Comparison of ENCODE assay signal across 7 cellular contexts in genomic region chr20:30579069-30579468, GRCh38.
A peak's percentile ranks its signal among the peaks of the same experiment; 100 is the strongest.
DNase-seq lines count a peak whose midpoint lies in the region; ATAC-seq, FAIRE-seq and TF ChIP-seq lines count a peak whose summit lies in the region.
"Not testable (repeated sequence)": the region's sequence is repeated elsewhere in the genome, so short reads cannot be mapped to it uniquely, and the experiment has no call there.

No MANE protein-coding gene starts in this region.

- H3K4me2 ChIP-seq in SK-N-SH: peak overlapping the region; percentile 61
- H3K4me2 ChIP-seq in HepG2 (ENCODE audit: low read depth, low read length): peak overlapping the region; percentile 78

- H2AFZ ChIP-seq in SK-N-SH (ENCODE audit: low read depth): peak overlapping the region; percentile 99
- H2AFZ ChIP-seq in HepG2 (ENCODE audit: low read length): not testable (repeated sequence)

- H3K27me3 ChIP-seq in SK-N-SH (ENCODE audit: insufficient read depth); HepG2 (ENCODE audit: control insufficient read depth in 1 of 2, insufficient read depth in 2 of 2, low read length in 2 of 2); sigmoid colon: not testable (repeated sequence)

- H3K9me3 Mint-ChIP-seq in glutamatergic neuron (ENCODE audit: unreplicated experiment): not testable (repeated sequence)

- H3K4me3 ChIP-seq in SK-N-SH (ENCODE audit: low read depth in 2 of 2, low read length in 1 of 2) (peak overlapping the region; percentile 54 to 77), HepG2 (replicated peaks in 1 of 3; ENCODE audit: insufficient read depth in 1 of 3, low read depth in 2 of 3, low read length in 3 of 3) (peak overlapping the region; percentile 47 to 72 (median 48); a peak in 4 of 6 replicates), sigmoid colon (peak overlapping the region in 3 of 4 donors; percentile 43 to 53 (median 49))
- H3K4me3 ChIP-seq in choroid plexus epithelial cell (ENCODE audit: low read depth, low read length): not testable (repeated sequence)

- H3K36me3 Mint-ChIP-seq in glutamatergic neuron (ENCODE audit: unreplicated experiment): not testable (repeated sequence)

- peak overlapping the region; percentile 89 for H3K27ac Mint-ChIP-seq in glutamatergic neuron (ENCODE audit: unreplicated experiment)

- not testable (repeated sequence) for TF ChIP-seq CTCF in SK-N-SH (IDR thresholded peaks at IDR 0.05); choroid plexus epithelial cell (conservative IDR thresholded peaks at IDR 0.05; ENCODE audit: low read depth, low read length); glutamatergic neuron (IDR thresholded peaks at IDR 0.05; ENCODE audit: partially characterized antibody, unreplicated experiment); HepG2 (CRISPR knock-in tag; IDR thresholded peaks at IDR 0.05); sigmoid colon (IDR thresholded peaks at IDR 0.05)

- H3K9me3 ChIP-seq in ES-I3 (ENCODE audit: control insufficient read depth, insufficient read depth, low read length); SK-N-SH; HepG2 (ENCODE audit: low read length); sigmoid colon: not testable (repeated sequence)

- not testable (repeated sequence) for ATAC-seq in HepG2

- not testable (repeated sequence) for TF ChIP-seq EP300 in SK-N-SH (IDR thresholded peaks at IDR 0.05; ENCODE audit: borderline replicate concordance in 1 of 2, low read depth in 1 of 2, low read length in 1 of 2); HepG2 (IDR thresholded peaks at IDR 0.05; ENCODE audit: low read depth in 2 of 2, low read length in 2 of 2); HepG2 (CRISPR knock-in tag; IDR thresholded peaks at IDR 0.05; ENCODE audit: borderline replicate concordance); sigmoid colon (IDR thresholded peaks at IDR 0.05)

- H3F3A ChIP-seq in SK-N-SH (replicated peaks; ENCODE audit: insufficient read depth): not testable (repeated sequence)

- H3K4me3 Mint-ChIP-seq in glutamatergic neuron (ENCODE audit: unreplicated experiment): peak overlapping the region; percentile 96

- peak overlapping the region; percentile 58 to 63 for H3K27ac ChIP-seq in SK-N-SH (ENCODE audit: low read depth in 2 of 2, low read length in 1 of 2)
- H3K27ac ChIP-seq in HepG2 (ENCODE audit: extremely low read length, insufficient read depth, low read length): not testable (repeated sequence)
- peak overlapping the region in 3 of 4 donors; percentile 76 to 85 (median 76) for H3K27ac ChIP-seq in sigmoid colon

- DNase-seq in NCI-H460 (ENCODE audit: extremely low read depth, low read depth) (peak; percentile 42), choroid plexus epithelial cell (ENCODE audit: low read depth) (peak; percentile 10)
- not testable (repeated sequence) for DNase-seq in SK-N-SH; glutamatergic neuron; HepG2 (ENCODE audit: low spot score); sigmoid colon

- POLR2A ChIA-PET in SK-N-SH (lab: Yijun Ruan, JAX); HepG2 (lab: Yijun Ruan, JAX): not testable (repeated sequence)

- H3K4me1 Mint-ChIP-seq in glutamatergic neuron (ENCODE audit: low read depth, unreplicated experiment): not testable (repeated sequence)

- intact Hi-C loops in HepG2 (cut with micrococcal nuclease; ENCODE audit: unreplicated experiment); sigmoid colon (cut with DNase I): not testable (repeated sequence)

- not testable (repeated sequence) for TF ChIP-seq POLR2A in HepG2 (IDR thresholded peaks at IDR 0.05; ENCODE audit: insufficient read depth in 1 of 2, low read depth in 2 of 2, low read length in 2 of 2); sigmoid colon (IDR thresholded peaks at IDR 0.05)

- not testable (repeated sequence) for H3K9me2 ChIP-seq in SK-N-SH

- BruUV-seq in HepG2 (replicated peaks; lab: Mats Ljungman, UMichigan): not testable (repeated sequence)

- CTCF ChIA-PET in SK-N-SH (lab: Yijun Ruan, JAX); HepG2 (lab: Yijun Ruan, JAX; ENCODE audit: low intra/inter-chr PET ratio, low total read pairs): not testable (repeated sequence)

- 5% methylated on average over 6 of the region's 6 CpGs for WGBS in SK-N-SH (ENCODE audit: low lambda C conversion rate)
- 30% methylated on average over 6 of the region's 6 CpGs for WGBS in HepG2 (ENCODE audit: low lambda C conversion rate)
- 20 to 45% methylated on average over 4 to 5 of the region's 6 CpGs for WGBS in sigmoid colon, 2 donors

- FAIRE-seq in HepG2 (lab: Jason Lieb, UNC): not testable (repeated sequence)

- H3K4me1 ChIP-seq in ES-I3 (ENCODE audit: insufficient read depth, low read length); SK-N-SH (ENCODE audit: control insufficient read depth in 1 of 2, insufficient read depth in 2 of 2, low read depth in 1 of 2, low read length in 1 of 2); HepG2 (ENCODE audit: insufficient read depth, low read length): not testable (repeated sequence)
- peaks cover 0 to 14% (median 1%) of the 10 kb centered on the region in 4 donors for H3K4me1 ChIP-seq in sigmoid colon

- not testable (repeated sequence) for H3K79me2 ChIP-seq in SK-N-SH (ENCODE audit: insufficient read depth); HepG2 (ENCODE audit: insufficient read depth, low read length)

- in situ Hi-C loops in HepG2 (cut with HindIII; ENCODE audit: extremely low pct_ligation_motif_present, low pct_unique_long_range_greater_than_20kb): not testable (repeated sequence)

- peak overlapping the region; percentile 56; the same call in 1 of the 2 replicates for H3K9ac ChIP-seq in ES-I3 (ENCODE audit: low read depth, low read length)
- H3K9ac ChIP-seq in SK-N-SH: peak overlapping the region; percentile 60; the same call in 1 of the 2 replicates
- H3K9ac ChIP-seq in HepG2 (ENCODE audit: insufficient read depth, low read depth, low read length): not testable (repeated sequence)

- not testable (repeated sequence) for H4K20me1 ChIP-seq in SK-N-SH (ENCODE audit: insufficient read depth); HepG2 (ENCODE audit: insufficient read depth, low read length)

- H3K36me3 ChIP-seq in ES-I3 (ENCODE audit: insufficient read depth, low read length); SK-N-SH (replicated peaks in 1 of 2; ENCODE audit: control insufficient read depth in 1 of 2, insufficient read depth in 2 of 2, low read length in 1 of 2); HepG2 (replicated peaks in 1 of 2; ENCODE audit: control insufficient read depth in 1 of 2, insufficient read depth in 2 of 2, low read length in 2 of 2); sigmoid colon: not testable (repeated sequence)

- H3K27me3 Mint-ChIP-seq in glutamatergic neuron (ENCODE audit: unreplicated experiment): not testable (repeated sequence)

- not testable (repeated sequence) for TF ChIP-seq RAD21 in SK-N-SH (IDR thresholded peaks at IDR 0.05; ENCODE audit: low read length); HepG2 (CRISPR knock-in tag; IDR thresholded peaks at IDR 0.05)
